9 cellular contexts compared by ENCODE assay signal in genomic region chr3:13884851-13885703, GRCh38. TPM values are rescaled to one million over a fixed set of nuclear protein-coding genes. Genes with fewer than 3 reads are reported as not detected.
DNase-seq lines count a peak whose midpoint lies in the region; ATAC-seq, FAIRE-seq and TF ChIP-seq lines count a peak whose summit lies in the region.
"Had no signal": no experiment of that assay in that cellular context is flagged by ENCODE, and none has a peak within 500 bp of the region (broad histone marks: within the 10 kb centered on the region; RNA-seq: fewer than 3 reads in every experiment).

No MANE protein-coding gene starts in this region.

- intact Hi-C loops in endothelial cell of umbilical vein (cut with micrococcal nuclease): loop anchor here (1.0 to 10.0 kb wide), 2 partner anchors 230 to 400 kb away; partner anchors contain the start of gene HDAC11

- H3K79me2 ChIP-seq in endothelial cell of umbilical vein (ENCODE audit: control insufficient read depth, insufficient read depth, low read length): no peaks in the 10 kb centered on the region

- no peak overlapping the region for H2AFZ ChIP-seq in endothelial cell of umbilical vein (ENCODE audit: low read depth, low read length)

- peak; percentile 55 to 59 for TF ChIP-seq CTCF in endothelial cell of umbilical vein (IDR thresholded peaks at IDR 0.05; ENCODE audit: extremely low read depth in 1 of 2, insufficient read depth in 1 of 2, low read depth in 1 of 2, low read length in 2 of 2)
- TF ChIP-seq CTCF in retinal pigment epithelial cell (conservative IDR thresholded peaks at IDR 0.05; ENCODE audit: low read depth, low read length): peak; percentile 83

- no peak for FAIRE-seq in endothelial cell of umbilical vein (lab: Jason Lieb, UNC)

- H3K4me3 Mint-ChIP-seq in CD4-positive, CD25-positive, alpha-beta regulatory T cell: peak overlapping the region in 1 of 4 donors; percentile 1
- H3K4me3 Mint-ChIP-seq in activated CD4-positive, alpha-beta memory T cell treated with anti-CD3 and anti-CD28 coated beads, Interleukin-2, amount 10 ng/mL, durations not matched to agents 7 days and 5 days: no peak overlapping the region

- peak overlapping the region in 1 of 3 donors; percentile 93 for H3K27ac Mint-ChIP-seq in CD4-positive, CD25-positive, alpha-beta regulatory T cell
- no peak overlapping the region for H3K27ac Mint-ChIP-seq in activated CD4-positive, alpha-beta memory T cell treated with anti-CD3 and anti-CD28 coated beads, Interleukin-2, amount 10 ng/mL, durations not matched to agents 7 days and 5 days

- no peaks in the 10 kb centered on the region for H3K36me3 ChIP-seq in CD4-positive, CD25-positive, alpha-beta regulatory T cell (ENCODE audit: control insufficient read depth, insufficient read depth, low read length)
- H3K36me3 ChIP-seq in endothelial cell of umbilical vein (ENCODE audit: control insufficient read depth in 2 of 2, extremely low read depth in 1 of 2, insufficient read depth in 2 of 2, low read length in 2 of 2): no peaks in the 10 kb centered on the region

- H3K36me3 Mint-ChIP-seq in CD4-positive, CD25-positive, alpha-beta regulatory T cell: no peaks in the 10 kb centered on the region
- H3K36me3 Mint-ChIP-seq in activated CD4-positive, alpha-beta memory T cell treated with anti-CD3 and anti-CD28 coated beads, Interleukin-2, amount 10 ng/mL, durations not matched to agents 7 days and 5 days (ENCODE audit: low read depth): no peaks in the 10 kb centered on the region

- dilution Hi-C loops in endothelial cell of umbilical vein (cut with MboI; ENCODE audit: extremely low pct_ligation_motif_present, low sequenced_read_pairs): no loop called here

- H3K9me3 Mint-ChIP-seq in CD4-positive, CD25-positive, alpha-beta regulatory T cell: peaks cover 0 to 5% (median 0%) of the 10 kb centered on the region in 7 donors
- H3K9me3 Mint-ChIP-seq in activated CD4-positive, alpha-beta memory T cell treated with anti-CD3 and anti-CD28 coated beads, Interleukin-2, amount 10 ng/mL, durations not matched to agents 7 days and 5 days: no peaks in the 10 kb centered on the region

- H3K9me1 ChIP-seq in endothelial cell of umbilical vein (replicated peaks; ENCODE audit: control insufficient read depth, extremely low read depth, insufficient read depth, low read length): no peaks in the 10 kb centered on the region

- H3K4me3 ChIP-seq in CD4-positive, CD25-positive, alpha-beta regulatory T cell (ENCODE audit: low read depth, low read length): no peak overlapping the region
- H3K4me3 ChIP-seq in endothelial cell of umbilical vein (replicated peaks in 1 of 3; ENCODE audit: insufficient read depth in 1 of 3, low read depth in 1 of 3, low read length in 3 of 3): no peak overlapping the region
- no peak overlapping the region for H3K4me3 ChIP-seq in retinal pigment epithelial cell (ENCODE audit: low read length)

- H3K4me2 ChIP-seq in endothelial cell of umbilical vein (ENCODE audit: insufficient read depth, low read length): no peak overlapping the region

- H4K20me1 ChIP-seq in endothelial cell of umbilical vein (replicated peaks; ENCODE audit: control insufficient read depth, extremely low read depth, insufficient read depth, low read length): no peaks in the 10 kb centered on the region

- H3K9me3 ChIP-seq in CD4-positive, CD25-positive, alpha-beta regulatory T cell (ENCODE audit: control insufficient read depth in 2 of 2, low read length in 2 of 2): no peaks in the 10 kb centered on the region
- H3K9me3 ChIP-seq in endothelial cell of umbilical vein (replicated peaks; ENCODE audit: control insufficient read depth, insufficient read depth, low read length): no peaks in the 10 kb centered on the region

- BruUV-seq in endothelial cell of umbilical vein (replicated peaks; lab: Mats Ljungman, UMichigan): no TSS peak

- peak; percentile 63 to 68 for ATAC-seq in CD4-positive, CD25-positive, alpha-beta regulatory T cell (ENCODE audit: low read depth in 2 of 2)
- ATAC-seq in GM18870 (IDR thresholded peaks at IDR 0.05; ENCODE audit: unreplicated experiment) (peak; percentile 57), GM21737 (IDR thresholded peaks at IDR 0.05; ENCODE audit: unreplicated experiment) (no peak), HG03280 (IDR thresholded peaks at IDR 0.05; ENCODE audit: unreplicated experiment) (no peak)

- no peak overlapping the region for H3K27ac ChIP-seq in CD4-positive, CD25-positive, alpha-beta regulatory T cell (ENCODE audit: insufficient read depth, low read length, poor library complexity, severe bottlenecking)
- no peak overlapping the region for H3K27ac ChIP-seq in endothelial cell of umbilical vein (ENCODE audit: insufficient read depth, low read depth, low read length)

- POLR2A ChIA-PET in activated CD4-positive, alpha-beta memory T cell treated with anti-CD3 and anti-CD28 coated beads, Interleukin-2, amount 10 ng/mL, durations not matched to agents 7 days and 5 days (lab: Charles Lee): interaction anchor here (0.6 kb wide), 1 partner anchor 231 kb away, joined by 3 read pairs; no protein-coding TSS in a partner anchor
- POLR2A ChIA-PET in endothelial cell of umbilical vein (lab: Charles Lee): no interaction called here

- peaks cover 40% of the 10 kb centered on the region for H3K27me3 Mint-ChIP-seq in CD4-positive, CD25-positive, alpha-beta regulatory T cell
- peaks cover 46% of the 10 kb centered on the region for H3K27me3 Mint-ChIP-seq in activated CD4-positive, alpha-beta memory T cell treated with anti-CD3 and anti-CD28 coated beads, Interleukin-2, amount 10 ng/mL, durations not matched to agents 7 days and 5 days

- CTCF ChIA-PET in activated CD4-positive, alpha-beta memory T cell treated with anti-CD3 and anti-CD28 coated beads, Interleukin-2, amount 10 ng/mL, durations not matched to agents 7 days and 5 days (lab: Charles Lee): interaction anchor here (0.8 to 14.9 kb wide), 9 partner anchors 12 to 554 kb away, joined by 3 to 327 read pairs (median 3); no protein-coding TSS in a partner anchor
- CTCF ChIA-PET in endothelial cell of umbilical vein (lab: Charles Lee): interaction anchor here (1.1 to 1.7 kb wide), 4 partner anchors 19 to 635 kb away, joined by 3 to 11 read pairs (median 4); no protein-coding TSS in a partner anchor

- H3K27me3 ChIP-seq in CD4-positive, CD25-positive, alpha-beta regulatory T cell (ENCODE audit: control insufficient read depth, insufficient read depth, low read length): peaks cover 16% of the 10 kb centered on the region
- peaks cover 16% of the 10 kb centered on the region in 2 experiments for H3K27me3 ChIP-seq in endothelial cell of umbilical vein (ENCODE audit: control insufficient read depth in 2 of 2, insufficient read depth in 2 of 2, low read length in 2 of 2)

- no peak overlapping the region for H3K9ac ChIP-seq in endothelial cell of umbilical vein (replicated peaks; ENCODE audit: extremely low read depth, insufficient read depth, low read length)

- DNase-seq in CD4-positive, CD25-positive, alpha-beta regulatory T cell: peak; percentile 44 to 73 (median 72)
- peak; percentile 72 for DNase-seq in NCI-H2029 treated with DMSO at 0.1 percent for 48 hours (lab: John Stamatoyannopoulos, UW)
- DNase-seq in activated CD4-positive, alpha-beta memory T cell treated with anti-CD3 and anti-CD28 coated beads, Interleukin-2, amount 10 ng/mL, durations not matched to agents 7 days and 5 days: peak; percentile 72
- DNase-seq in endothelial cell of umbilical vein (ENCODE audit: low read depth, low spot score): no peak
- DNase-seq in retinal pigment epithelial cell (ENCODE audit: low read depth): no peak

- H3K4me1 Mint-ChIP-seq in CD4-positive, CD25-positive, alpha-beta regulatory T cell: peaks cover 0 to 18% (median 7%) of the 10 kb centered on the region in 4 donors
- H3K4me1 Mint-ChIP-seq in activated CD4-positive, alpha-beta memory T cell treated with anti-CD3 and anti-CD28 coated beads, Interleukin-2, amount 10 ng/mL, durations not matched to agents 7 days and 5 days: peaks cover 6% of the 10 kb centered on the region

- peaks cover 12% of the 10 kb centered on the region for H3K4me1 ChIP-seq in CD4-positive, CD25-positive, alpha-beta regulatory T cell (ENCODE audit: control insufficient read depth, insufficient read depth, low read length, poor library complexity, severe bottlenecking)
- no peaks in the 10 kb centered on the region for H3K4me1 ChIP-seq in endothelial cell of umbilical vein (ENCODE audit: control insufficient read depth, extremely low read depth, insufficient read depth, low read length)

- TF ChIP-seq POLR2A in endothelial cell of umbilical vein (IDR thresholded peaks at IDR 0.05; ENCODE audit: low read depth, low read length): no peak

TF ChIP-seq in endothelial cell of umbilical vein, 7 proteins besides CTCF, POLR2A, EP300 and RAD21:
- TF ChIP-seq FOS (IDR thresholded peaks at IDR 0.05; ENCODE audit: borderline replicate concordance, insufficient read depth, low read length) (no peak), GATA2 (IDR thresholded peaks at IDR 0.05; ENCODE audit: insufficient read depth, insufficient read length, low read depth, low read length) (no peak), MYC (IDR thresholded peaks at IDR 0.05; ENCODE audit: low read depth, low read length) (no peak), EZH2 (IDR thresholded peaks at IDR 0.05; ENCODE audit: borderline replicate concordance, low read depth, low read length, severe bottlenecking) (no peak), POLR2AphosphoS5 (IDR thresholded peaks at IDR 0.05; ENCODE audit: insufficient read depth, low read depth, low read length) (no peak)

RNA-seq across cellular contexts. Expression of gene WNT7A, which starts 5.2 kb away (rescaled TPM):
- 2.5 TPM for total RNA-seq in CD4-positive, CD25-positive, alpha-beta regulatory T cell
- 1 to 10 TPM in 1 of 4 donors, under 1 TPM in 2, not detected in 1; 0.34 to 1.4 (median 0.87) TPM for polyA plus RNA-seq in CD4-positive, CD25-positive, alpha-beta regulatory T cell
- under 1 TPM in 1 of 2 experiments, not detected in 1; 0.13 TPM for total RNA-seq in activated CD4-positive, alpha-beta memory T cell treated with anti-CD3 and anti-CD28 coated beads, Interleukin-2, amount 10 ng/mL, durations not matched to agents 7 days and 5 days
- not detected in 2 replicates for total RNA-seq in endothelial cell of umbilical vein
- not detected in 2 replicates for polyA plus RNA-seq in endothelial cell of umbilical vein
- polyA plus RNA-seq in endothelial cell of umbilical vein (2011; cell fraction: cytosol; rRNA removed): not detected in 2 replicates
- not detected in 2 replicates for polyA plus RNA-seq in endothelial cell of umbilical vein (2011; cell fraction: nucleus; rRNA removed)
- not detected in 2 replicates for polyA plus RNA-seq in endothelial cell of umbilical vein (2012)
- not detected in 2 replicates for polyA minus RNA-seq in endothelial cell of umbilical vein
- polyA minus RNA-seq in endothelial cell of umbilical vein (2011; cell fraction: cytosol; rRNA and poly(A)+ RNA removed): not detected
- not detected in 2 replicates for polyA minus RNA-seq in endothelial cell of umbilical vein (2011; cell fraction: nucleus; rRNA and poly(A)+ RNA removed)
- total RNA-seq: LHCN-M2 had no signal

Comparison
In these comparisons a context has a peak if more than half of its experiments do, and no peak if none do; other contexts are left out.
1. ATAC-seq: peak in CD4-positive, CD25-positive, alpha-beta regulatory T cell (2 of 2) and GM18870 (single experiment); none in GM21737 (single experiment) and HG03280 (single experiment).
2. DNase-seq: peak in CD4-positive, CD25-positive, alpha-beta regulatory T cell (3 of 3), NCI-H2029 treated with DMSO at 0.1 percent for 48 hours (single experiment) and activated CD4-positive, alpha-beta memory T cell treated with anti-CD3 and anti-CD28 coated beads, Interleukin-2, amount 10 ng/mL, durations not matched to agents 7 days and 5 days (single experiment); none in endothelial cell of umbilical vein (single experiment) and retinal pigment epithelial cell (single experiment).